ENCODE assay signal across 8 cellular contexts in the genomic region with DNA sequence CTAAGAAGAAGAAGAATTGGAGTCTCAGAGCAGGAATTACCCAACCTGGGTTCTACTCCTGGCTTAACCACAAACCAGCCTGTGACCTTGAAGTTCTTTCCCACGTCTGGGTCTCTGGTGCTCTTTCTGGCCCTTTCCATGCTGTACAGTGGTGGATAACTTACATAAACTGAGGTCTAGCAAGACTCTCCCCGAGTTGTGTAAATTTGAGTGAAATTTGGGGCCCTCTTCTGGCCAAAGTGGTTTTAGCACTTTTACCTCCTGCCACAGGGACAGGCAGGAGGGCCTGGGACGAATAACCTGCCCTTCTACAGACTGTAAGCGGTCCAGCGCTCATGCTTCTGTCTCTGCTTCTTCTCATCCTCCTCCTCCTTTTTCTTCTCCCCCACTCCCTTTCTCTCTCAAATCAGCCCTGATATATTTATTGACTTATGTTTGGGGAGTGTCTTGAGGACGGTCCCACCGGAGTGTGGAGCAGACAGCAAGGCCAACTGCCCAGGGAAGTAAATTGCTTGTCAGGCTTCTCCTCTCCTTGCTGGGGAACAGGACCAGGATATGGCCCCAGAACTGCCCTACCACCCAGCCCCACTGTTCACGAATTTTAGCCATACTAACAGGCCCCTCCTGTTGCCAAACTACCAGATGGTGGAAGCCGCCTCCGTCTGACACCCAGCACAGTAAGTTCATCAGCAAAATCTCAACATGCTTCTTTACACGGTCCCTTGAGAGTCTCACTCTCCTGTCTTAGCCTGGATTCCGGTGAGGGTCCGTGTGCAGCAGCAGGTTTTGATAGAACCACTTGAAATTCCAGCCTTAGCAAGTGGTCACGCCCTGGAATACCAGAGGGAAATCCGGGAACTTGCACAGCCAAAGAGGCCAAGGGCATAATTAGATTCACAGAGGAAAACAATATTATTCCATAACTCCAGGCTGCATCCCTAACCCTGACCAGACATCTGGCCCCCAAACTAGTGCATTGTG. TPM values are rescaled to one million over a fixed set of nuclear protein-coding genes. Genes with fewer than 3 reads are reported as not detected.
DNase-seq lines count a peak whose midpoint lies in the region; ATAC-seq and TF ChIP-seq lines count a peak whose summit lies in the region.

No MANE protein-coding gene starts in this region.

- peaks cover 0 to 3% (median 0%) of the 10 kb centered on the region in 12 donors for H3K9me3 ChIP-seq in heart left ventricle

- no peak for DNase-seq in AG09319 (ENCODE audit: extremely low read depth, low read depth)
- DNase-seq in HuH-7.5 (ENCODE audit: low spot score) = peak; percentile 60
- DNase-seq in SKM-1 (lab: John Stamatoyannopoulos, UW; ENCODE audit: unreplicated experiment) = peak; percentile 69
- DNase-seq in amniotic epithelial cell (ENCODE audit: low read depth) = peak; percentile 95
- DNase-seq in heart left ventricle = peak in 3 of 5 donors; percentile 47 to 67 (median 63)
- peak; percentile 24 for DNase-seq in pulmonary artery endothelial cell (ENCODE audit: low read depth, low spot score)
- no peak for DNase-seq in NCI-H2107 treated with DMSO at 0.1 percent for 48 hours (lab: John Stamatoyannopoulos, UW; ENCODE audit: unreplicated experiment)

- peak; percentile 82 for ATAC-seq in GM18502 (IDR thresholded peaks at IDR 0.05; ENCODE audit: poor library complexity, unreplicated experiment)
- peak; percentile 57 to 75 (median 59) for ATAC-seq in heart left ventricle

- H3K27ac ChIP-seq in heart left ventricle = peak overlapping the region in 1 of 12 donors; percentile 10

- peaks cover 0 to 2% (median 0%) of the 10 kb centered on the region in 9 donors for H3K27me3 ChIP-seq in heart left ventricle

- WGBS in heart left ventricle, 4 donors = 52 to 56% (median 54%) methylated on average over 15 of the region's 15 CpGs

- H3K4me1 ChIP-seq in heart left ventricle = peaks cover 0 to 29% (median 8%) of the 10 kb centered on the region in 12 donors

- no peak for TF ChIP-seq POLR2A in heart left ventricle (IDR thresholded peaks at IDR 0.05)

- no peaks in the 10 kb centered on the region for H3K36me3 ChIP-seq in heart left ventricle

- no peak overlapping the region for H3K4me3 ChIP-seq in heart left ventricle

- TF ChIP-seq CTCF in AG09319 (IDR thresholded peaks at IDR 0.05; ENCODE audit: low read depth, low read length) (peak; percentile 62), heart left ventricle (IDR thresholded peaks at IDR 0.05) (peak; percentile 57 to 85 (median 76))

- intact Hi-C loops in heart left ventricle (cut with DNase I) = loop anchor here (1.0 to 10.0 kb wide), 12 partner anchors 55 to 265 kb away; no protein-coding TSS in a partner anchor

RNA-seq across cellular contexts. Expression of gene SH3PXD2A, which starts 4.1 kb away (rescaled TPM):
- total RNA-seq in heart left ventricle (10 to 100 TPM; 21.8 to 43.4 (median 31.9) TPM), pulmonary artery endothelial cell (5.7 and 6.3 TPM in 2 replicates)
- polyA plus RNA-seq in heart left ventricle = 10 to 100 TPM; 11.8 to 16.6 TPM

RNA-seq across cellular contexts. Expression of gene STN1, which starts 58.5 kb away (rescaled TPM):
- total RNA-seq in heart left ventricle (10 to 100 TPM; 28.6 to 53.1 (median 32.7) TPM), pulmonary artery endothelial cell (27.5 and 30.9 TPM in 2 replicates)
- polyA plus RNA-seq in heart left ventricle = 10 to 100 TPM; 23.1 to 36.1 TPM

Comparison
In these comparisons a context has a peak if more than half of its experiments do, and no peak if none do; other contexts are left out.
1. DNase-seq: peak in HuH-7.5 (single experiment), SKM-1 (single experiment), amniotic epithelial cell (single experiment), heart left ventricle (3 of 5) and pulmonary artery endothelial cell (single experiment); none in AG09319 (single experiment) and NCI-H2107 treated with DMSO at 0.1 percent for 48 hours (single experiment).